ENCODE assay signal across 12 cellular contexts in genomic region chr6:56374841-56375369, GRCh38.
DNase-seq lines count a peak whose midpoint lies in the region; TF ChIP-seq lines count a peak whose summit lies in the region.
"Had no signal": no experiment of that assay in that cellular context is flagged by ENCODE, and none has a peak within 500 bp of the region (broad histone marks: within the 10 kb centered on the region; RNA-seq: fewer than 3 reads in every experiment).

No MANE protein-coding gene starts in this region.

- TF ChIP-seq CTCF in esophagus muscularis mucosa (IDR thresholded peaks at IDR 0.05) (no peak), tibial artery (IDR thresholded peaks at IDR 0.05) (no peak)

- DNase-seq in LHCN-M2 (ENCODE audit: low read depth) (peak; percentile 84), esophagus muscularis mucosa (ENCODE audit: extremely low spot score) (no peak), tibial artery (peak in 1 of 2 donors; percentile 77), C1 segment of cervical spinal cord (lab: John Stamatoyannopoulos, UW) (no peak), COLO668 (lab: John Stamatoyannopoulos, UW; ENCODE audit: unreplicated experiment) (no peak)
- DNase-seq in stimulated activated CD4-positive, alpha-beta T cell treated with anti-CD3 and anti-CD28 coated beads, Interleukin-4, amount 100 ng/mL, for 1 hour = no peak
- DNase-seq in stimulated activated CD4-positive, alpha-beta T cell treated with anti-CD3 and anti-CD28 coated beads, Interleukin-2, amount 100 ng/mL, for 24 hours = no peak
- DNase-seq: activated CD8-positive, alpha-beta T cell treated with anti-CD3 and anti-CD28 coated beads for 36 hours; activated naive CD8-positive, alpha-beta T cell treated with anti-CD3 and anti-CD28 coated beads, Interleukin-2, amount 10 ng/mL, durations not matched to agents 7 days and 5 days; DMS153; NCI-H510A had no signal

- H3K27ac ChIP-seq in esophagus muscularis mucosa (replicated peaks in 1 of 4) (peak overlapping the region; percentile 90 to 94 (median 90)), muscle layer of colon (ENCODE audit: low read depth, low read length) (peak overlapping the region; percentile 76), tibial artery (peak overlapping the region; percentile 69 to 81)

- intact Hi-C loops in esophagus muscularis mucosa (cut with DNase I) (loop anchor here (2.0 to 10.0 kb wide), 3 partner anchors 62 to 166 kb away; no protein-coding TSS in a partner anchor), tibial artery (cut with DNase I; ENCODE audit: low total_unique reads) (no loop called here)

- no peak for TF ChIP-seq POLR2A in esophagus muscularis mucosa (IDR thresholded peaks at IDR 0.05; ENCODE audit: low read depth)

- H3K9me3 ChIP-seq in esophagus muscularis mucosa = no peaks in the 10 kb centered on the region
- H3K9me3 ChIP-seq in muscle layer of colon (ENCODE audit: low read length) = no peaks in the 10 kb centered on the region
- H3K9me3 ChIP-seq in tibial artery = no peaks in the 10 kb centered on the region

- H3K4me1 ChIP-seq in esophagus muscularis mucosa = peaks cover 41 to 69% (median 64%) of the 10 kb centered on the region in 4 donors
- H3K4me1 ChIP-seq in muscle layer of colon (ENCODE audit: insufficient read depth, low read length) = peaks cover 51% of the 10 kb centered on the region
- peaks cover 0 to 74% (median 37%) of the 10 kb centered on the region in 4 donors for H3K4me1 ChIP-seq in tibial artery

- H3K27me3 ChIP-seq in esophagus muscularis mucosa = no peaks in the 10 kb centered on the region
- H3K27me3 ChIP-seq in muscle layer of colon (ENCODE audit: control insufficient read depth in 1 of 2, insufficient read depth in 2 of 2, low read length in 2 of 2) = no peaks in the 10 kb centered on the region
- no peaks in the 10 kb centered on the region for H3K27me3 ChIP-seq in tibial artery

- H3K36me3 ChIP-seq in esophagus muscularis mucosa = no peaks in the 10 kb centered on the region
- no peaks in the 10 kb centered on the region for H3K36me3 ChIP-seq in muscle layer of colon (ENCODE audit: insufficient read depth, low read length)
- no peaks in the 10 kb centered on the region for H3K36me3 ChIP-seq in tibial artery

- H3K4me3 ChIP-seq in esophagus muscularis mucosa (peak overlapping the region in 3 of 4 donors; percentile 13 to 19 (median 15)), muscle layer of colon (ENCODE audit: low read depth in 1 of 2, low read length in 2 of 2) (peak overlapping the region in 1 of 2 donors; percentile 29), tibial artery (peak overlapping the region; percentile 7 to 13)

- 13% methylated on average over 4 of the region's 4 CpGs for WGBS in esophagus muscularis mucosa

- no peak overlapping the region for H3K9ac ChIP-seq in muscle layer of colon (ENCODE audit: low read length)

- TF ChIP-seq EP300 in esophagus muscularis mucosa (IDR thresholded peaks at IDR 0.05) = no peak
